In genomic region chr1:94678187-94678863, GRCh38 we compare ENCODE assay signal across 18 cellular contexts.
DNase-seq lines count a peak whose midpoint lies in the region; ATAC-seq and TF ChIP-seq lines count a peak whose summit lies in the region.
"Had no signal": no experiment of that assay in that cellular context is flagged by ENCODE, and none has a peak within 500 bp of the region (broad histone marks: within the 10 kb centered on the region; RNA-seq: fewer than 3 reads in every experiment).

No MANE protein-coding gene starts in this region.

- H4K8ac ChIP-seq in H9 (replicated peaks; ENCODE audit: insufficient read length, low read depth, low read length), result no peak overlapping the region

- no peaks in the 10 kb centered on the region for H3K79me2 ChIP-seq in H9 (ENCODE audit: insufficient read depth, low read length)

- peaks cover 16 to 24% of the 10 kb centered on the region in 2 experiments for H3K4me1 Mint-ChIP-seq in H9

- no peak overlapping the region for H2BK120ac ChIP-seq in H9 (ENCODE audit: low read depth, low read length, poor library complexity, severe bottlenecking)

- H3K56ac ChIP-seq in H9 (ENCODE audit: insufficient read length, low read depth, low read length), result no peak overlapping the region

- no peak overlapping the region for H2AFZ ChIP-seq in H9 (ENCODE audit: low read length)

- no peaks in the 10 kb centered on the region for H3K9me3 ChIP-seq in right cardiac atrium (ENCODE audit: control insufficient read depth, low read length)
- H3K9me3 ChIP-seq in left ventricle myocardium inferior (replicated peaks), result no peaks in the 10 kb centered on the region
- H3K9me3 ChIP-seq in sigmoid colon, result no peaks in the 10 kb centered on the region
- H3K9me3 ChIP-seq in aorta (ENCODE audit: control insufficient read depth, low read length), result no peaks in the 10 kb centered on the region
- no peaks in the 10 kb centered on the region for H3K9me3 ChIP-seq in H9 (ENCODE audit: control insufficient read depth, low read depth, low read length)
- H3K9me3 ChIP-seq: A549 had no signal

- intact Hi-C loops in right cardiac atrium (cut with DNase I) (no loop called here), left ventricle myocardium inferior (cut with micrococcal nuclease) (no loop called here), sigmoid colon (cut with DNase I) (no loop called here), aorta (cut with DNase I) (no loop called here)

- no peak overlapping the region for H3K4ac ChIP-seq in H9 (ENCODE audit: low read depth, low read length)

- no peak overlapping the region for H3K4me2 ChIP-seq in H9 (ENCODE audit: insufficient read depth, insufficient read length, low read length)
- H3K4me2 ChIP-seq: A549 had no signal

- no peak for TF ChIP-seq CTCF in left ventricle myocardium inferior (IDR thresholded peaks at IDR 0.05; ENCODE audit: borderline replicate concordance)
- TF ChIP-seq CTCF in sigmoid colon (IDR thresholded peaks at IDR 0.05), result no peak
- TF ChIP-seq CTCF in H9 (conservative IDR thresholded peaks at IDR 0.05), result no peak

- H3K27ac ChIP-seq in right cardiac atrium (ENCODE audit: low read length) (no peak overlapping the region), left ventricle myocardium inferior (replicated peaks) (no peak overlapping the region), sigmoid colon (peak overlapping the region in 3 of 4 donors; percentile 4 to 46 (median 12)), aorta (ENCODE audit: low read depth in 1 of 2, low read length in 2 of 2) (no peak overlapping the region), H9 (ENCODE audit: insufficient read length, low read depth, low read length) (no peak overlapping the region)
- H3K27ac ChIP-seq: A549 had no signal

- H3K79me1 ChIP-seq in H9 (ENCODE audit: insufficient read depth, low read depth, low read length, poor library complexity, severe bottlenecking), result no peaks in the 10 kb centered on the region

- H3K4me3 Mint-ChIP-seq in H9, result no peak overlapping the region

- ATAC-seq in right cardiac atrium, result peak; percentile 56 to 76
- ATAC-seq in aorta (ENCODE audit: low FRiP score), result peak; percentile 72
- ATAC-seq in HG03280 (IDR thresholded peaks at IDR 0.05; ENCODE audit: unreplicated experiment), result no peak
- no peak for ATAC-seq in GM21717 (IDR thresholded peaks at IDR 0.05; ENCODE audit: unreplicated experiment)
- ATAC-seq: A549, PC-3 had no signal

- no peaks in the 10 kb centered on the region for H4K20me1 ChIP-seq in H9 (ENCODE audit: control insufficient read depth, insufficient read depth, insufficient read length)

- TF ChIP-seq POLR2A in sigmoid colon (IDR thresholded peaks at IDR 0.05), result no peak

- H3K4me1 ChIP-seq in right cardiac atrium (ENCODE audit: control insufficient read depth, insufficient read depth, low read length), result peaks cover 3% of the 10 kb centered on the region
- no peaks in the 10 kb centered on the region for H3K4me1 ChIP-seq in left ventricle myocardium inferior
- peaks cover 0 to 4% (median 0%) of the 10 kb centered on the region in 4 donors for H3K4me1 ChIP-seq in sigmoid colon
- H3K4me1 ChIP-seq in aorta (ENCODE audit: control insufficient read depth in 1 of 2, insufficient read depth in 2 of 2, low read length in 2 of 2), result peaks cover 0 to 4% of the 10 kb centered on the region in 2 donors
- H3K4me1 ChIP-seq in H9 (ENCODE audit: insufficient read depth, low read length), result no peaks in the 10 kb centered on the region
- H3K4me1 ChIP-seq: A549 had no signal

- no peaks in the 10 kb centered on the region; the same call in 1 of the 2 replicates for H3K27me3 Mint-ChIP-seq in H9 (ENCODE audit: low read depth)

- DNase-seq in right cardiac atrium, result peak in 1 of 3 donors; percentile 77
- DNase-seq in left ventricle myocardium inferior, result no peak
- peak; percentile 9 for DNase-seq in left kidney (ENCODE audit: low read depth, low spot score)
- no peak for DNase-seq in sigmoid colon
- no peak for DNase-seq in aorta
- DNase-seq in H9, result no peak
- DNase-seq: C1 segment of cervical spinal cord, DND-41, HCEC 1CT, KG1, NCI-H1436 treated with DMSO at 0.1 percent for 48 hours, NCI-H2029 treated with DMSO at 0.1 percent for 48 hours, NCI-H2171 treated with DMSO at 0.1 percent for 48 hours, NCI-H82, PC-3 had no signal

- no peaks in the 10 kb centered on the region for H3K27me3 ChIP-seq in right cardiac atrium (ENCODE audit: control insufficient read depth, insufficient read depth)
- no peaks in the 10 kb centered on the region for H3K27me3 ChIP-seq in left ventricle myocardium inferior (ENCODE audit: low read depth)
- H3K27me3 ChIP-seq in sigmoid colon, result no peaks in the 10 kb centered on the region
- no peaks in the 10 kb centered on the region for H3K27me3 ChIP-seq in aorta (ENCODE audit: control insufficient read depth in 1 of 2, insufficient read depth in 2 of 2, low read length in 1 of 2)
- no peaks in the 10 kb centered on the region for H3K27me3 ChIP-seq in H9 (ENCODE audit: insufficient read depth, low read length)

- no peak overlapping the region for H3K27ac Mint-ChIP-seq in H9

- no peak overlapping the region for H4K91ac ChIP-seq in H9 (ENCODE audit: insufficient read length, low read depth, low read length)

- TF ChIP-seq EP300 in sigmoid colon (IDR thresholded peaks at IDR 0.05), result no peak

- H3K18ac ChIP-seq in H9 (ENCODE audit: insufficient read length, low read depth, low read length), result no peak overlapping the region

- no peak overlapping the region for H3K23ac ChIP-seq in H9 (ENCODE audit: insufficient read length, low read depth, low read length)

- H3K9me3 Mint-ChIP-seq in H9, result peaks cover 0 to 1% of the 10 kb centered on the region in 2 experiments; a peak in 4 of 5 replicates

- no peak overlapping the region for H2BK20ac ChIP-seq in H9 (ENCODE audit: low read depth, low read length, poor library complexity, severe bottlenecking)

- no peak overlapping the region for H2BK5ac ChIP-seq in H9 (ENCODE audit: insufficient read length, low read length)

- H2BK12ac ChIP-seq in H9 (ENCODE audit: insufficient read length, low read depth, low read length), result no peak overlapping the region

- no peak overlapping the region for H4K5ac ChIP-seq in H9 (ENCODE audit: insufficient read length, low read depth, low read length)

- H2BK15ac ChIP-seq in H9 (ENCODE audit: low read depth, low read length), result no peak overlapping the region

- H3K4me3 ChIP-seq in right cardiac atrium (ENCODE audit: low read length) (no peak overlapping the region), left ventricle myocardium inferior (no peak overlapping the region), sigmoid colon (no peak overlapping the region), aorta (ENCODE audit: low read length in 2 of 2) (no peak overlapping the region)
- H3K4me3 ChIP-seq: A549 had no signal

- 76% methylated on average over 13 of the region's 13 CpGs for WGBS in right cardiac atrium
- WGBS in sigmoid colon, 2 donors, result 65 to 83% methylated on average over 13 of the region's 13 CpGs
- 84 to 85% methylated on average over 13 of the region's 13 CpGs for WGBS in aorta, 2 donors
- WGBS in H9 (ENCODE audit: extremely low coverage, insufficient read length, low lambda C conversion rate), result no CpG with 5 or more reads among the region's 13 CpGs

- peaks cover 0 to 4% (median 0%) of the 10 kb centered on the region in 3 experiments; a peak in 3 of 7 replicates for H3K36me3 Mint-ChIP-seq in H9 (ENCODE audit: insufficient read depth in 1 of 3, low read depth in 3 of 3)

- H3K14ac ChIP-seq in H9 (ENCODE audit: insufficient read depth, low read length), result no peak overlapping the region

- H3K9ac ChIP-seq in H9 (ENCODE audit: extremely low read depth, insufficient read length, low read length), result no peak overlapping the region

- H3T11ph ChIP-seq in H9 (ENCODE audit: low read length), result no peak overlapping the region

- no peaks in the 10 kb centered on the region for H3K23me2 ChIP-seq in H9 (ENCODE audit: insufficient read length, low read depth, low read length, poor library complexity, severe bottlenecking)

- H3K36me3 ChIP-seq in left ventricle myocardium inferior, result no peaks in the 10 kb centered on the region
- H3K36me3 ChIP-seq in sigmoid colon, result no peaks in the 10 kb centered on the region
- no peaks in the 10 kb centered on the region for H3K36me3 ChIP-seq in aorta (ENCODE audit: control insufficient read depth in 1 of 2, insufficient read depth in 2 of 2, low read length in 1 of 2)

- H2AK5ac ChIP-seq in H9 (ENCODE audit: insufficient read length, low read length), result no peak overlapping the region

Comparison
In these comparisons a context has a peak if more than half of its experiments do, and no peak if none do; other contexts are left out.
1. ATAC-seq: peak in right cardiac atrium (2 of 2) and aorta (single experiment); none in HG03280 (single experiment) and GM21717 (single experiment).
2. H3K27ac ChIP-seq: peak in sigmoid colon (3 of 4); none in right cardiac atrium (single experiment), left ventricle myocardium inferior (single experiment), aorta (0 of 2) and H9 (single experiment).